In genomic region chr1:25430073-25430665, GRCh38 we compare ENCODE assay signal across 8 cellular contexts. TPM values are rescaled to one million over a fixed set of nuclear protein-coding genes. Genes with fewer than 3 reads are reported as not detected.
DNase-seq lines count a peak whose midpoint lies in the region; ATAC-seq and TF ChIP-seq lines count a peak whose summit lies in the region.

No MANE protein-coding gene starts in this region.

- H3K4me1 ChIP-seq in SK-N-SH (ENCODE audit: control insufficient read depth in 1 of 2, insufficient read depth in 2 of 2, low read depth in 1 of 2, low read length in 1 of 2) (peaks cover 11 to 21% of the 10 kb centered on the region in 2 experiments; a peak in 3 of 4 replicates), ovary (ENCODE audit: insufficient read depth) (peaks cover 2% of the 10 kb centered on the region), tibial artery (peaks cover 0 to 40% (median 17%) of the 10 kb centered on the region in 4 donors)

- DNase-seq in NCI-H1048 (lab: John Stamatoyannopoulos, UW) = peak; percentile 74
- DNase-seq in SK-N-SH = peak; percentile 94
- DNase-seq in Right ventricle myocardium superior = peak; percentile 93
- peak; percentile 67 to 86 (median 80) for DNase-seq in ovary
- peak; percentile 75 to 91 for DNase-seq in tibial artery

- H3K4me3 ChIP-seq in SK-N-SH (ENCODE audit: low read depth in 2 of 2, low read length in 1 of 2) = peak overlapping the region; percentile 72 to 93
- H3K4me3 ChIP-seq in ovary = peak overlapping the region; percentile 96
- H3K4me3 ChIP-seq in tibial artery = peak overlapping the region; percentile 97 to 99

- TF ChIP-seq CTCF in SK-N-SH (IDR thresholded peaks at IDR 0.05) (no peak), ovary (IDR thresholded peaks at IDR 0.05) (no peak), tibial artery (IDR thresholded peaks at IDR 0.05) (peak in 1 of 2 experiments; percentile 13)

- intact Hi-C loops in Right ventricle myocardium superior (cut with DNase I) = loop anchor here (10.0 kb wide), 1 partner anchor 55 kb away; no protein-coding TSS in a partner anchor
- intact Hi-C loops in ovary (cut with DNase I) = no loop called here
- intact Hi-C loops in tibial artery (cut with DNase I; ENCODE audit: low total_unique reads) = no loop called here

- TF ChIP-seq EP300 in SK-N-SH (IDR thresholded peaks at IDR 0.05; ENCODE audit: borderline replicate concordance in 1 of 2, low read depth in 1 of 2, low read length in 1 of 2) (no peak), ovary (IDR thresholded peaks at IDR 0.05) (no peak)

- ATAC-seq in HG02588 (IDR thresholded peaks at IDR 0.05; ENCODE audit: unreplicated experiment) = peak; percentile 73
- peak; percentile 96 for ATAC-seq in Right ventricle myocardium superior (ENCODE audit: poor library complexity)

- H3K4me2 ChIP-seq in SK-N-SH = peak overlapping the region; percentile 77

- H3K27me3 Mint-ChIP-seq in activated naive CD4-positive, alpha-beta T cell treated with anti-CD3 and anti-CD28 coated beads, Interleukin-2, amount 50 U/mL, for 24 hours = no peaks in the 10 kb centered on the region

- POLR2A ChIA-PET in SK-N-SH (lab: Yijun Ruan, JAX) = interaction anchor here (0.9 to 1.3 kb wide), 2 partner anchors 149 to 497 kb away, joined by 3 read pairs; no protein-coding TSS in a partner anchor

- no peak for TF ChIP-seq RAD21 in SK-N-SH (IDR thresholded peaks at IDR 0.05; ENCODE audit: low read length)

- peak overlapping the region; percentile 94 for H2AFZ ChIP-seq in SK-N-SH (ENCODE audit: low read depth)

- H3K27me3 ChIP-seq in SK-N-SH (ENCODE audit: insufficient read depth) (no peaks in the 10 kb centered on the region), ovary (no peaks in the 10 kb centered on the region), tibial artery (no peaks in the 10 kb centered on the region)

- TF ChIP-seq POLR2A in GM10847 (IDR thresholded peaks at IDR 0.05; ENCODE audit: extremely low read depth, insufficient read length) (peak; percentile 68), ovary (IDR thresholded peaks at IDR 0.05) (peak; percentile 44)

- H3K4me3 Mint-ChIP-seq in activated naive CD4-positive, alpha-beta T cell treated with anti-CD3 and anti-CD28 coated beads, Interleukin-2, amount 50 U/mL, for 24 hours = peak overlapping the region; percentile 97

- H4K20me1 ChIP-seq in SK-N-SH (ENCODE audit: insufficient read depth) = peaks cover 29% of the 10 kb centered on the region

- H3K9ac ChIP-seq in SK-N-SH = peak overlapping the region; percentile 86

- H3K4me1 Mint-ChIP-seq in activated naive CD4-positive, alpha-beta T cell treated with anti-CD3 and anti-CD28 coated beads, Interleukin-2, amount 50 U/mL, for 24 hours = peaks cover 45% of the 10 kb centered on the region

- peaks cover 44% of the 10 kb centered on the region for H3K79me2 ChIP-seq in SK-N-SH (ENCODE audit: insufficient read depth)

- no peaks in the 10 kb centered on the region for H3K36me3 Mint-ChIP-seq in activated naive CD4-positive, alpha-beta T cell treated with anti-CD3 and anti-CD28 coated beads, Interleukin-2, amount 50 U/mL, for 24 hours

- H3K9me3 ChIP-seq in SK-N-SH = no peaks in the 10 kb centered on the region
- H3K9me3 ChIP-seq in ovary = no peaks in the 10 kb centered on the region
- H3K9me3 ChIP-seq in tibial artery = no peaks in the 10 kb centered on the region

- H3K9me2 ChIP-seq in SK-N-SH = no peaks in the 10 kb centered on the region

- peak overlapping the region; percentile 100 for H3K27ac Mint-ChIP-seq in activated naive CD4-positive, alpha-beta T cell treated with anti-CD3 and anti-CD28 coated beads, Interleukin-2, amount 50 U/mL, for 24 hours

- CTCF ChIA-PET in SK-N-SH (lab: Yijun Ruan, JAX) = interaction anchor here (0.7 to 2.6 kb wide), 3 partner anchors 58 to 91 kb away, joined by 3 to 9 read pairs (median 4); no protein-coding TSS in a partner anchor

- 0% methylated on average over 26 of the region's 64 CpGs for WGBS in SK-N-SH (ENCODE audit: low lambda C conversion rate)
- WGBS in ovary, 3 donors = 0% methylated on average over 36 to 64 of the region's 64 CpGs

- H3K27ac ChIP-seq in SK-N-SH (ENCODE audit: low read depth in 2 of 2, low read length in 1 of 2) (peak overlapping the region; percentile 81 to 88), ovary (peak overlapping the region; percentile 48 to 95), tibial artery (peak overlapping the region; percentile 94 to 98)

- no peaks in the 10 kb centered on the region for H3K9me3 Mint-ChIP-seq in activated naive CD4-positive, alpha-beta T cell treated with anti-CD3 and anti-CD28 coated beads, Interleukin-2, amount 50 U/mL, for 24 hours

- H3K36me3 ChIP-seq in SK-N-SH (replicated peaks in 1 of 2; ENCODE audit: control insufficient read depth in 1 of 2, insufficient read depth in 2 of 2, low read length in 1 of 2) (peaks cover 0 to 3% of the 10 kb centered on the region in 2 experiments), ovary (no peaks in the 10 kb centered on the region), tibial artery (no peaks in the 10 kb centered on the region)

- H3F3A ChIP-seq in SK-N-SH (replicated peaks; ENCODE audit: insufficient read depth) = peaks cover 5% of the 10 kb centered on the region

TF ChIP-seq in SK-N-SH, 30 proteins besides CTCF, POLR2A, EP300 and RAD21 (continues in another document):
- TF ChIP-seq REST (IDR thresholded peaks at IDR 0.05; ENCODE audit: low read depth, low read length) (no peak), NFIC (IDR thresholded peaks at IDR 0.05; ENCODE audit: borderline replicate concordance) (no peak), USF2 (IDR thresholded peaks at IDR 0.05; ENCODE audit: borderline replicate concordance, low read depth, low read length) (no peak), RFX5 (IDR thresholded peaks at IDR 0.05; ENCODE audit: low read length) (0 out of 2 replicates have a peak, but pooled peaks have one; percentile 49), SIN3A (IDR thresholded peaks at IDR 0.05; ENCODE audit: borderline replicate concordance, low read depth, low read length) (no peak), MEF2A (IDR thresholded peaks at IDR 0.05; ENCODE audit: borderline replicate concordance, low read depth) (no peak), CHD2 (IDR thresholded peaks at IDR 0.05; ENCODE audit: low read length, partially characterized antibody) (no peak), USF1 (IDR thresholded peaks at IDR 0.05; ENCODE audit: borderline replicate concordance, low read depth) (no peak), YY1 (IDR thresholded peaks at IDR 0.05; ENCODE audit: low read depth) (0 out of 2 replicates have a peak, but pooled peaks have one; percentile 16), TCF12 (IDR thresholded peaks at IDR 0.05) (no peak), TAF1 (IDR thresholded peaks at IDR 0.05; ENCODE audit: borderline replicate concordance, low read depth, low read length) (peak; percentile 86; the same call in 1 of the 2 replicates), GABPA (IDR thresholded peaks at IDR 0.05; ENCODE audit: low read depth) (no peak)

RNA-seq across cellular contexts. Expression of gene MACO1, which starts 0.5 kb away (rescaled TPM):
- polyA plus RNA-seq in SK-N-SH (2012; rRNA removed) = 6.9 and 7.4 TPM in 2 replicates
- polyA plus RNA-seq in SK-N-SH (2012; cell fraction: cytosol; rRNA removed) = 7.4 and 9.2 TPM in 2 replicates
- 8.1 and 12.5 TPM in 2 replicates for polyA plus RNA-seq in SK-N-SH (2012; cell fraction: nucleus; rRNA removed)
- 14.8 TPM for total RNA-seq in Right ventricle myocardium superior
- 10 to 100 TPM; 14.1 to 26.8 (median 23.4) TPM for total RNA-seq in ovary
- polyA plus RNA-seq in ovary = 10 to 100 TPM; 14.5 to 30.4 TPM

RNA-seq across cellular contexts. Expression of gene RHCE, which starts 9.5 kb away (rescaled TPM):
- 0.54 and 0.57 TPM in 2 replicates for polyA plus RNA-seq in SK-N-SH (2012; rRNA removed)
- 0.77 and 0.90 TPM in 2 replicates for polyA plus RNA-seq in SK-N-SH (2012; cell fraction: cytosol; rRNA removed)
- 0.36 and 0.68 TPM in 2 replicates for polyA plus RNA-seq in SK-N-SH (2012; cell fraction: nucleus; rRNA removed)
- 1.0 TPM for total RNA-seq in Right ventricle myocardium superior
- under 1 TPM in 6 of 7 donors, not detected in 1; 0.27 to 0.83 (median 0.53) TPM for total RNA-seq in ovary
- under 1 TPM; 0.21 to 0.62 TPM for polyA plus RNA-seq in ovary

Comparison
In these comparisons a context has a peak if more than half of its experiments do, and no peak if none do; other contexts are left out.
1. Peak in every context shown above with its lines: DNase-seq, ATAC-seq, H3K4me3 ChIP-seq and H3K27ac ChIP-seq.